11 cellular contexts compared by ENCODE assay signal in the genomic region with DNA sequence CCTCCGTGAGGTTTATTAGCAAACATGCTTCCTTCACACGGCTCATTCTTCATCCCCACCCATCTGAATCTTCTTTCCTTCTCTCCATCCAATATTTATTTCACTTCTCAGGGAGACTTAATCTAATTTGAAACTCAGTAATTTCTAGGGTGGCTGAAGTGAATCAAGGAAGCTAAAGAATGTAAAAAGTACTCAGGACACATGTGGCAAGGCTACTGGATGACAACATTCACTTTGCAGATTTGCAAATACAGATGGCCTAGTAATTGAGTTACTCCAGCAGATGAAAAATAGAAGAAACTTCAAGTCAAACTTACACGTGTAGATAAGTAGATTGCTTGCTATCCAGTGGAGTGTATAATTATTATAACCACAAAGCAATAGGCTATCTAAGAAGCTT. TPM values are rescaled to one million over a fixed set of nuclear protein-coding genes. Genes with fewer than 3 reads are reported as not detected.
"Had no signal": no experiment of that assay in that cellular context is flagged by ENCODE, and none has a peak within 500 bp of the region (broad histone marks: within the 10 kb centered on the region; RNA-seq: fewer than 3 reads in every experiment).

No MANE protein-coding gene starts in this region.

- H3K4me2 ChIP-seq: KMS-11 had no signal

- H3K4me3 ChIP-seq: GM23248, HAP-1 had no signal

- H3K36me3 ChIP-seq: HAP-1 had no signal

- ATAC-seq: HCT116 had no signal

- H2AFZ ChIP-seq: GM23248 had no signal

- H3K4me1 ChIP-seq: HAP-1 had no signal

- H3K27ac ChIP-seq: GM23248, KMS-11 had no signal

- DNase-seq: GM23248, GOT3, H7, IMR-90, KBM-7 had no signal

- H3K9me3 ChIP-seq: HAP-1 had no signal

- FAIRE-seq: HTR-8/SVneo had no signal

- H3K9ac ChIP-seq: GM23248, KMS-11 had no signal

RNA-seq across cellular contexts. Expression of a gene that starts 15.4 kb away (rescaled TPM):
- total RNA-seq: GM23248, H4, H7, HT-29 had no signal
- polyA plus RNA-seq: GM23248 had no signal
